11 cellular contexts compared by ENCODE assay signal in the genomic region with DNA sequence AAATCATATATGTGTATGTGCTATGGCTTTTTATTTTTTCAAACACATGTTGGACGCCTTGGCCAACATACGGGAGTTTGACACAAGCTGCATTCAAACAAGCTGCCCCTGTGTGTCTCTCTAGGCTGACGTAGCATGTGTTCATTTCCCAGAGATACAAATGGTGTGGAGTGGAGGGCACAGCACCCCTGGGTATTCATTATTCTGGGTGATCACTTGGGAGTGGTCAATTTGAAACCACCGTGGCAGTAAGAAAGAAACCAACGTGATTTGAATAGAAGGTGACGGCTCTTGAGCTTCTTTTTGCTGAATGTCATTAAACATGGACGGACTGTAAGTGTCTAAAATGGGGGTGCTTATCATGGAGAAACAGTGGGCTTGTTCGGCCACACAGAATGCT.
DNase-seq lines count a peak whose midpoint lies in the region; ATAC-seq and TF ChIP-seq lines count a peak whose summit lies in the region.
"Had no signal": no experiment of that assay in that cellular context is flagged by ENCODE, and none has a peak within 500 bp of the region (broad histone marks: within the 10 kb centered on the region; RNA-seq: fewer than 3 reads in every experiment).

No MANE protein-coding gene starts in this region.

- peaks cover 22% of the 10 kb centered on the region for H3K4me1 ChIP-seq in OCI-LY3 (ENCODE audit: low read length)

- H2AFZ ChIP-seq in OCI-LY3 (ENCODE audit: low read depth, low read length), result peak overlapping the region; percentile 94

- no peaks in the 10 kb centered on the region for H3K9me3 ChIP-seq in OCI-LY3 (ENCODE audit: insufficient read depth, low read length)

- H3K27me3 ChIP-seq in OCI-LY3 (ENCODE audit: low read depth, low read length), result no peaks in the 10 kb centered on the region

- H3K4me3 ChIP-seq in OCI-LY3 (ENCODE audit: low read length), result peak overlapping the region; percentile 73

- no peaks in the 10 kb centered on the region for H3K79me2 ChIP-seq in OCI-LY3 (ENCODE audit: low read length)

- peaks cover 6 to 24% of the 10 kb centered on the region in 2 donors for H3K4me1 Mint-ChIP-seq in stimulated activated naive B cell treated with anti-CD40 and anti-IgM and Interleukin-4, amounts not matched to agents 10 μg/mL and 1 μg/mL and 100 μg/mL, for 72 hours

- TF ChIP-seq CTCF in OCI-LY3 (IDR thresholded peaks at IDR 0.05; ENCODE audit: low read depth, low read length), result peak; percentile 12; the same call in 1 of the 2 replicates

- no peaks in the 10 kb centered on the region for H3K27me3 Mint-ChIP-seq in stimulated activated naive B cell treated with anti-CD40 and anti-IgM and Interleukin-4, amounts not matched to agents 10 μg/mL and 1 μg/mL and 100 μg/mL, for 72 hours

- H3K4me3 Mint-ChIP-seq in stimulated activated naive B cell treated with anti-CD40 and anti-IgM and Interleukin-4, amounts not matched to agents 10 μg/mL and 1 μg/mL and 100 μg/mL, for 72 hours, result peak overlapping the region in 1 of 2 donors; percentile 13
- H3K4me3 Mint-ChIP-seq: activated T-cell treated with anti-CD3 and anti-CD28 coated beads, Interleukin-2, amount 50 U/mL, for 72 hours had no signal

- DNase-seq in NCI-H748 (lab: John Stamatoyannopoulos, UW; ENCODE audit: unreplicated experiment) (peak; percentile 47), NCI-H748 treated with DMSO at 0.1 percent for 48 hours (lab: John Stamatoyannopoulos, UW) (no peak), NCI-H1105 (lab: John Stamatoyannopoulos, UW) (no peak), amniotic stem cell (lab: John Stamatoyannopoulos, UW) (no peak)
- DNase-seq in stimulated activated naive B cell treated with anti-CD40 and anti-IgM and Interleukin-4, amounts not matched to agents 10 μg/mL and 1 μg/mL and 100 μg/mL, for 72 hours, result no peak
- DNase-seq: activated T-cell treated with anti-CD3 and anti-CD28 coated beads, Interleukin-2, amount 50 U/mL, for 72 hours; central memory CD4-positive, alpha-beta T cell; kidney had no signal

- no peaks in the 10 kb centered on the region for H3K36me3 ChIP-seq in OCI-LY3 (replicated peaks; ENCODE audit: low read depth, low read length)

- ATAC-seq in HG02870 (IDR thresholded peaks at IDR 0.05; ENCODE audit: unreplicated experiment), result peak; percentile 55
- peak; percentile 38 to 45 for ATAC-seq in stimulated activated naive B cell treated with anti-CD40 and anti-IgM and Interleukin-4, amounts not matched to agents 10 μg/mL and 1 μg/mL and 100 μg/mL, for 72 hours (replicated peaks)
- no peak for ATAC-seq in HG03442 (IDR thresholded peaks at IDR 0.05; ENCODE audit: unreplicated experiment)
- ATAC-seq: activated T-cell treated with anti-CD3 and anti-CD28 coated beads, Interleukin-2, amount 50 U/mL, for 72 hours had no signal

- no peaks in the 10 kb centered on the region for H4K20me1 ChIP-seq in OCI-LY3 (ENCODE audit: insufficient read depth, low read length)

- no peak overlapping the region for H3K27ac Mint-ChIP-seq in stimulated activated naive B cell treated with anti-CD40 and anti-IgM and Interleukin-4, amounts not matched to agents 10 μg/mL and 1 μg/mL and 100 μg/mL, for 72 hours
- H3K27ac Mint-ChIP-seq: activated T-cell treated with anti-CD3 and anti-CD28 coated beads, Interleukin-2, amount 50 U/mL, for 72 hours had no signal

- peak overlapping the region; percentile 80 for H3K4me2 ChIP-seq in OCI-LY3 (ENCODE audit: low read length)

- H3K9me3 Mint-ChIP-seq in stimulated activated naive B cell treated with anti-CD40 and anti-IgM and Interleukin-4, amounts not matched to agents 10 μg/mL and 1 μg/mL and 100 μg/mL, for 72 hours, result peaks cover under 1 to 1% of the 10 kb centered on the region in 2 donors
- H3K9me3 Mint-ChIP-seq: activated T-cell treated with anti-CD3 and anti-CD28 coated beads, Interleukin-2, amount 50 U/mL, for 72 hours had no signal

- peak overlapping the region; percentile 47 for H3K27ac ChIP-seq in OCI-LY3 (ENCODE audit: low read length)

- peak overlapping the region; percentile 35 for H3K9ac ChIP-seq in OCI-LY3 (ENCODE audit: low read length)

- no peaks in the 10 kb centered on the region for H3K36me3 Mint-ChIP-seq in stimulated activated naive B cell treated with anti-CD40 and anti-IgM and Interleukin-4, amounts not matched to agents 10 μg/mL and 1 μg/mL and 100 μg/mL, for 72 hours
